Comparison of ENCODE assay signal across 8 cellular contexts in the genomic region with DNA sequence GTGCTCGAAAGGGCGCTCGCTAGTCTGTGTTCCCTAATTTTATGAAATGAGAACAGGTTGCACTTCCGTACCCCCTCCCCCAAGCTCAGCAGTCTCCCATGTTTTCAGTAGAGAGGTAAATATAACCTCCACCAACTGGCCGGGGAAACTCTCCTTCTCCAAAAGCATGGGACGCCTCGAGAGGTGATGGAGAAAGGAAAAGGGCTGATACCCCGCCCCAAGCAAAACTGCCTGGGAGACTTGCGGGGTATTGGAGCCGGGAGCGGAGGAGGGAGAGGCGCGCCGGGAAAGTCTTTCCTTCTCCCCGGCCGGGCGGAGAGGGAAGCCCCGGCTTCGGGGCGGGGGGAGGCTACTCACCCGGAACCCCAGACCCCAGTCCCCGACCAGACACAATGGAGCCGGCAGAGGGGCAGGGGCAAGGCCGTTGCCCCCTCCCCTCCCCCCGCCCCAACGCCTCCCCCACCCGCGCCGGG. TPM values are rescaled to one million over a fixed set of nuclear protein-coding genes. Genes with fewer than 3 reads are reported as not detected.
DNase-seq lines count a peak whose midpoint lies in the region; ATAC-seq and TF ChIP-seq lines count a peak whose summit lies in the region.

No MANE protein-coding gene starts in this region.

- H3K27ac ChIP-seq in right cardiac atrium (ENCODE audit: low read length) = peak overlapping the region; percentile 72

- H3K9me3 ChIP-seq in right cardiac atrium (ENCODE audit: control insufficient read depth, low read length) = no peaks in the 10 kb centered on the region

- peaks cover 3% of the 10 kb centered on the region for H3K4me1 ChIP-seq in right cardiac atrium (ENCODE audit: control insufficient read depth, insufficient read depth, low read length)

- H3K4me3 ChIP-seq in right cardiac atrium (ENCODE audit: low read length) = peak overlapping the region; percentile 99

- H3K27ac Mint-ChIP-seq in activated naive CD8-positive, alpha-beta T cell treated with anti-CD3 and anti-CD28 coated beads for 36 hours = peak overlapping the region; percentile 78
- peak overlapping the region; percentile 87 for H3K27ac Mint-ChIP-seq in progenitor cell of endocrine pancreas

- ATAC-seq in HG02938 (IDR thresholded peaks at IDR 0.05; ENCODE audit: unreplicated experiment) (peak; percentile 21), right cardiac atrium (peak; percentile 35 to 45), HG02798 (IDR thresholded peaks at IDR 0.05; ENCODE audit: poor library complexity, unreplicated experiment) (no peak)

- WGBS in right cardiac atrium = under 1% methylated on average over 27 of the region's 29 CpGs

- H3K9me3 Mint-ChIP-seq in activated naive CD8-positive, alpha-beta T cell treated with anti-CD3 and anti-CD28 coated beads for 36 hours = no peaks in the 10 kb centered on the region
- no peaks in the 10 kb centered on the region for H3K9me3 Mint-ChIP-seq in progenitor cell of endocrine pancreas (ENCODE audit: low read depth)

- peak; percentile 25 to 28 for DNase-seq in stimulated activated CD4-positive, alpha-beta T cell treated with anti-CD3 and anti-CD28 coated beads, Interleukin-2, amount 100 ng/mL, for 24 hours
- no peak for DNase-seq in stimulated activated CD4-positive, alpha-beta T cell treated with anti-CD3 and anti-CD28 coated beads, Interleukin-1b, Interleukin-23, amount 100 ng/mL, for 48 hours
- DNase-seq in NCI-H748 treated with DMSO at 0.1 percent for 48 hours (lab: John Stamatoyannopoulos, UW) (peak; percentile 50), right cardiac atrium (peak; percentile 25 to 68 (median 66)), progenitor cell of endocrine pancreas (ENCODE audit: low spot score, unreplicated experiment) (peak; percentile 18)
- peak; percentile 6 for DNase-seq in activated naive CD8-positive, alpha-beta T cell treated with anti-CD3 and anti-CD28 coated beads for 36 hours

- no peaks in the 10 kb centered on the region for H3K36me3 Mint-ChIP-seq in activated naive CD8-positive, alpha-beta T cell treated with anti-CD3 and anti-CD28 coated beads for 36 hours
- peaks cover 1% of the 10 kb centered on the region for H3K36me3 Mint-ChIP-seq in progenitor cell of endocrine pancreas (ENCODE audit: insufficient read depth)

- peaks cover 32% of the 10 kb centered on the region for H3K4me1 Mint-ChIP-seq in activated naive CD8-positive, alpha-beta T cell treated with anti-CD3 and anti-CD28 coated beads for 36 hours
- peaks cover 17% of the 10 kb centered on the region for H3K4me1 Mint-ChIP-seq in progenitor cell of endocrine pancreas (ENCODE audit: low read depth)

- intact Hi-C loops in right cardiac atrium (cut with DNase I) = no loop called here

- no peak for TF ChIP-seq CTCF in progenitor cell of endocrine pancreas (IDR thresholded peaks at IDR 0.05; ENCODE audit: unreplicated experiment)

- no peaks in the 10 kb centered on the region for H3K27me3 ChIP-seq in right cardiac atrium (ENCODE audit: control insufficient read depth, insufficient read depth)

- peak overlapping the region; percentile 93 for H3K4me3 Mint-ChIP-seq in activated naive CD8-positive, alpha-beta T cell treated with anti-CD3 and anti-CD28 coated beads for 36 hours
- peak overlapping the region; percentile 96 for H3K4me3 Mint-ChIP-seq in progenitor cell of endocrine pancreas (ENCODE audit: low read depth)

- no peaks in the 10 kb centered on the region for H3K27me3 Mint-ChIP-seq in activated naive CD8-positive, alpha-beta T cell treated with anti-CD3 and anti-CD28 coated beads for 36 hours
- H3K27me3 Mint-ChIP-seq in progenitor cell of endocrine pancreas = no peaks in the 10 kb centered on the region

RNA-seq across cellular contexts. Expression of a gene that starts 0.6 kb away (rescaled TPM):
- total RNA-seq in activated naive CD8-positive, alpha-beta T cell treated with anti-CD3 and anti-CD28 coated beads for 36 hours = 10 to 100 TPM; 52.7 to 53.8 TPM
- total RNA-seq in right cardiac atrium (10 to 100 TPM; 38.5 to 46.4 (median 44.6) TPM), progenitor cell of endocrine pancreas (64.6 and 66.1 TPM in 2 replicates)
- 9.0 TPM for polyA plus RNA-seq in right cardiac atrium
